Comparison of ENCODE assay signal across 9 cellular contexts in genomic region chr21:36661511-36662309, GRCh38. TPM values are rescaled to one million over a fixed set of nuclear protein-coding genes. Genes with fewer than 3 reads are reported as not detected.
DNase-seq lines count a peak whose midpoint lies in the region; ATAC-seq, FAIRE-seq and TF ChIP-seq lines count a peak whose summit lies in the region.
"Had no signal": no experiment of that assay in that cellular context is flagged by ENCODE, and none has a peak within 500 bp of the region (broad histone marks: within the 10 kb centered on the region; RNA-seq: fewer than 3 reads in every experiment).

No MANE protein-coding gene starts in this region.

- TF ChIP-seq RAD21 in H1 (IDR thresholded peaks at IDR 0.05 in 1 of 2, conservative IDR thresholded peaks at IDR 0.05 in 1 of 2; ENCODE audit: low read depth in 2 of 2, low read length in 2 of 2) = peak; percentile 61 to 62

- H3K4me1 ChIP-seq in H1 (replicated peaks in 1 of 4; ENCODE audit: control insufficient read depth in 3 of 4, insufficient read depth in 4 of 4, low read length in 3 of 4) (no peaks in the 10 kb centered on the region; a peak in 1 of 7 replicates), trophoblast cell (ENCODE audit: control insufficient read depth in 1 of 2, insufficient read depth in 2 of 2, low read length in 2 of 2) (peaks cover 2 to 3% of the 10 kb centered on the region in 2 experiments)

- H3K14ac ChIP-seq in H1 (ENCODE audit: insufficient read length) (no peak overlapping the region), trophoblast cell (ENCODE audit: low read length) (no peak overlapping the region)

- H2BK12ac ChIP-seq in H1 (ENCODE audit: low read depth, low read length) = no peak overlapping the region
- H2BK12ac ChIP-seq in trophoblast cell (ENCODE audit: low read length) = no peak overlapping the region

- POLR2A ChIA-PET in H1 (lab: Charles Lee; ENCODE audit: partially characterized antibody) = no interaction called here

- TF ChIP-seq EP300 in H1 (IDR thresholded peaks at IDR 0.05; ENCODE audit: borderline replicate concordance in 1 of 2, low read depth in 2 of 2, low read length in 2 of 2) = no peak

- CTCF ChIA-PET in H1 (lab: Charles Lee; ENCODE audit: partially characterized antibody) = interaction anchor here (0.5 to 4.3 kb wide), 17 partner anchors 9 to 1787 kb away, joined by 3 to 16 read pairs (median 4); no protein-coding TSS in a partner anchor

- H4K8ac ChIP-seq in H1 (ENCODE audit: extremely low read depth, insufficient read depth, low read length) (no peak overlapping the region), trophoblast cell (ENCODE audit: low read depth, low read length) (no peak overlapping the region)

- H3K23me2 ChIP-seq in H1 (ENCODE audit: low read depth, low read length) = no peaks in the 10 kb centered on the region; the same call in 1 of the 2 replicates

- H2BK5ac ChIP-seq in H1 (ENCODE audit: low read depth, low read length) = no peak overlapping the region
- H2BK5ac ChIP-seq in trophoblast cell (ENCODE audit: low read depth, low read length, poor library complexity) = no peak overlapping the region

- ATAC-seq in HG03097 (IDR thresholded peaks at IDR 0.05; ENCODE audit: low FRiP score, unreplicated experiment) = no peak

- H3K18ac ChIP-seq in H1 (ENCODE audit: extremely low read depth, low read length) = no peak overlapping the region
- no peak overlapping the region for H3K18ac ChIP-seq in trophoblast cell (ENCODE audit: low read length)

- H2BK15ac ChIP-seq in H1 (ENCODE audit: low read length) = no peak overlapping the region

- H3K4ac ChIP-seq in H1 (replicated peaks; ENCODE audit: insufficient read length, low read depth, low read length) (no peak overlapping the region), trophoblast cell (ENCODE audit: low read depth, low read length) (no peak overlapping the region)

- H3K79me1 ChIP-seq in H1 (ENCODE audit: low read depth, low read length) (no peaks in the 10 kb centered on the region), trophoblast cell (ENCODE audit: low read length) (no peaks in the 10 kb centered on the region)

- H4K20me1 ChIP-seq in H1 (replicated peaks in 1 of 2; ENCODE audit: control insufficient read depth in 1 of 2, insufficient read depth in 2 of 2, low read length in 2 of 2) = peaks cover 0 to 2% of the 10 kb centered on the region in 2 experiments

- H3K27ac ChIP-seq in H1 (ENCODE audit: low read depth, low read length) = no peak overlapping the region
- no peak overlapping the region for H3K27ac ChIP-seq in trophoblast cell (ENCODE audit: low read depth, low read length)

- H4K5ac ChIP-seq in H1 (ENCODE audit: insufficient read length, low read depth, low read length) = no peak overlapping the region

- TF ChIP-seq POLR2A in H1 (IDR thresholded peaks at IDR 0.05; ENCODE audit: control extremely low read depth in 1 of 2, low read depth in 2 of 2, low read length in 2 of 2) = no peak

- H3K23ac ChIP-seq in H1 (ENCODE audit: insufficient read length) = no peak overlapping the region
- no peak overlapping the region for H3K23ac ChIP-seq in trophoblast cell (ENCODE audit: low read length)

- DNase-seq in DMS53 (lab: John Stamatoyannopoulos, UW) (peak; percentile 31), DMS53 treated with DMSO at 0.1 percent for 48 hours (lab: John Stamatoyannopoulos, UW; ENCODE audit: unreplicated experiment) (no peak), NCI-H460 (ENCODE audit: extremely low read depth, low read depth) (peak; percentile 44), H1 (ENCODE audit: low read depth in 1 of 2, low spot score in 2 of 2) (no peak), trophoblast cell (peak; percentile 44 to 67), NAMALWA (ENCODE audit: low spot score) (no peak)
- no peak for DNase-seq in effector CD4-positive, alpha-beta T cell

- WGBS in H1 (ENCODE audit: extremely low coverage in 1 of 2, insufficient coverage in 1 of 2, insufficient read length in 1 of 2, insufficient replicate concordance in 2 of 2, low coverage in 1 of 2, low lambda C conversion rate in 2 of 2, missing lambda C conversion rate in 1 of 2), 2 experiments = 42% methylated on average over 11 of the region's 11 CpGs; no CpG with 5 or more reads in 1 of the 2 experiments
- no CpG with 5 or more reads among the region's 11 CpGs for WGBS in trophoblast cell (ENCODE audit: extremely low coverage, insufficient coverage, insufficient read length)

- H2BK120ac ChIP-seq in H1 (replicated peaks; ENCODE audit: low read depth, low read length) (no peak overlapping the region), trophoblast cell (ENCODE audit: insufficient read depth, low read length, poor library complexity) (no peak overlapping the region)

- H3K4me2 ChIP-seq in H1 (ENCODE audit: insufficient read depth in 1 of 2, low read depth in 2 of 2, low read length in 2 of 2) = no peak overlapping the region
- no peak overlapping the region for H3K4me2 ChIP-seq in trophoblast cell (ENCODE audit: low read length)

- no peaks in the 10 kb centered on the region for H3K36me3 ChIP-seq in H1 (ENCODE audit: control insufficient read depth in 2 of 4, insufficient read depth in 4 of 4, low read length in 3 of 4)
- H3K36me3 ChIP-seq in trophoblast cell (ENCODE audit: control insufficient read depth in 1 of 2, insufficient read depth in 2 of 2, low read length in 2 of 2) = no peaks in the 10 kb centered on the region

- H2AFZ ChIP-seq in H1 (ENCODE audit: low read length) = no peak overlapping the region
- H2AFZ ChIP-seq in trophoblast cell (ENCODE audit: insufficient read depth, low read length, poor library complexity) = no peak overlapping the region

- no peak overlapping the region for H3K56ac ChIP-seq in H1 (replicated peaks; ENCODE audit: insufficient read length, low read depth, low read length)

- no peak overlapping the region for H4K12ac ChIP-seq in trophoblast cell (ENCODE audit: low read depth, low read length)

- H2AK5ac ChIP-seq in H1 (ENCODE audit: low read depth, low read length) = no peak overlapping the region
- H2AK5ac ChIP-seq in trophoblast cell (ENCODE audit: low read length) = no peak overlapping the region

- H3K9me3 ChIP-seq in H1 (ENCODE audit: insufficient read depth in 2 of 2, low read depth in 1 of 2, low read length in 1 of 2) (no peaks in the 10 kb centered on the region), trophoblast cell (ENCODE audit: insufficient read depth, low read depth, low read length) (peaks cover 2% of the 10 kb centered on the region)

- no peak overlapping the region for H3K4me3 ChIP-seq in H1 (ENCODE audit: extremely low read depth in 1 of 4, insufficient read depth in 2 of 4, low read depth in 3 of 4, low read length in 4 of 4)
- no peak overlapping the region for H3K4me3 ChIP-seq in trophoblast cell (ENCODE audit: low read depth, low read length)

- TF ChIP-seq CTCF in H1 (IDR thresholded peaks at IDR 0.05; ENCODE audit: control extremely low read depth in 1 of 3, insufficient read depth in 1 of 3, low read depth in 1 of 3, low read length in 3 of 3) = peak; percentile 56 to 62 (median 56)

- H4K91ac ChIP-seq in H1 (replicated peaks; ENCODE audit: insufficient read length, low read length) (no peak overlapping the region), trophoblast cell (ENCODE audit: low read depth, low read length) (no peak overlapping the region)

- H3K27me3 ChIP-seq in H1 (replicated peaks in 1 of 4; ENCODE audit: control insufficient read depth in 3 of 4, extremely low read depth in 1 of 4, insufficient read depth in 3 of 4, low read length in 3 of 4) (no peaks in the 10 kb centered on the region), trophoblast cell (ENCODE audit: insufficient read depth, low read length) (no peaks in the 10 kb centered on the region)

- H3K79me2 ChIP-seq in H1 (ENCODE audit: control insufficient read depth in 1 of 2, insufficient read depth in 2 of 2, low read length in 2 of 2) = no peaks in the 10 kb centered on the region
- H3K79me2 ChIP-seq in trophoblast cell (ENCODE audit: control insufficient read depth, insufficient read depth, low read length, poor library complexity) = no peaks in the 10 kb centered on the region

- H2BK20ac ChIP-seq in H1 (ENCODE audit: low read length) = no peak overlapping the region

- no peak for FAIRE-seq in H1 (lab: Jason Lieb, UNC)

- H3K9ac ChIP-seq in H1 (replicated peaks in 1 of 4; ENCODE audit: extremely low read depth in 1 of 4, low read depth in 3 of 4, low read length in 3 of 4) (no peak overlapping the region), trophoblast cell (ENCODE audit: low read length) (no peak overlapping the region)

TF ChIP-seq in H1, 55 proteins besides CTCF, POLR2A, EP300 and RAD21 (continues in another document):
- TF ChIP-seq PHF8 (conservative IDR thresholded peaks at IDR 0.05; ENCODE audit: low read depth, low read length) (no peak), YY1 (IDR thresholded peaks at IDR 0.05; ENCODE audit: low read depth, low read length) (0 out of 2 replicates have a peak, but pooled peaks have one; percentile 32), SP2 (IDR thresholded peaks at IDR 0.05; ENCODE audit: low read length) (no peak), E2F6 (IDR thresholded peaks at IDR 0.05) (peak; percentile 60; the same call in 1 of the 2 replicates), CTBP2 (IDR thresholded peaks at IDR 0.05; ENCODE audit: borderline replicate concordance, insufficient read depth, insufficient read length, low read length) (no peak), SP4 (IDR thresholded peaks at IDR 0.05; ENCODE audit: low read length) (no peak), MAX (IDR thresholded peaks at IDR 0.05) (peak; percentile 81), HDAC6 (IDR thresholded peaks at IDR 0.05; ENCODE audit: low read depth, low read length) (no peak)

RNA-seq across cellular contexts. Expression of gene SIM2, which starts 37.2 kb away (rescaled TPM):
- 5.6 and 5.7 TPM in 2 replicates for total RNA-seq in NCI-H460 (2014; rRNA removed; shearing (Covaris generic))
- polyA plus RNA-seq in NCI-H460 (2014; cell fraction: nucleus; rRNA removed) = 4.4 and 5.6 TPM in 2 replicates
- total RNA-seq in H1 (2021; fragmentation: NEBNext Ultra II Directional; extraction: Animal tissue kit (Norgen Biotek cat#: 25700)) = 0.26 and 0.34 TPM in 2 replicates
- 0.05 and 0.16 TPM in 2 replicates for polyA plus RNA-seq in H1 (2011; rRNA removed)
- 0.08 TPM for polyA plus RNA-seq in H1 (2011; cell fraction: cytosol; rRNA removed)
- 0.24 TPM for polyA plus RNA-seq in H1 (2011; cell fraction: nucleus; rRNA removed)
- 0.08 to 0.37 TPM (median 0.19 TPM) in 4 replicates for polyA plus RNA-seq in H1 (2012, experiment 1 of 2)
- 0.05 TPM for polyA plus RNA-seq in H1 (2012, experiment 2 of 2)
- polyA plus RNA-seq in H1 (2013, experiment 1 of 2) = 0.14 TPM
- 0.11 TPM for polyA plus RNA-seq in H1 (2013, experiment 2 of 2)
- 0.05 and 0.13 TPM in 2 replicates for polyA minus RNA-seq in H1 (2011; rRNA and poly(A)+ RNA removed)
- polyA minus RNA-seq in H1 (2011; cell fraction: cytosol; rRNA and poly(A)+ RNA removed) = not detected
- polyA minus RNA-seq in H1 (2011; cell fraction: nucleus; rRNA and poly(A)+ RNA removed) = 0.70 TPM
- 0.68 and 0.78 TPM in 2 replicates for polyA plus RNA-seq in trophoblast cell (2013)
- total RNA-seq: activated CD8-positive, alpha-beta memory T cell treated with anti-CD3 and anti-CD28 coated beads for 36 hours had no signal

Comparison
In these comparisons a context has a peak if more than half of its experiments do, and no peak if none do; other contexts are left out.
1. DNase-seq: peak in DMS53 (single experiment), NCI-H460 (single experiment) and trophoblast cell (2 of 2); none in DMS53 treated with DMSO at 0.1 percent for 48 hours (single experiment), H1 (0 of 2), effector CD4-positive, alpha-beta T cell (single experiment) and NAMALWA (single experiment).